Comparison of ENCODE assay signal across 1 cellular context in the genomic region with DNA sequence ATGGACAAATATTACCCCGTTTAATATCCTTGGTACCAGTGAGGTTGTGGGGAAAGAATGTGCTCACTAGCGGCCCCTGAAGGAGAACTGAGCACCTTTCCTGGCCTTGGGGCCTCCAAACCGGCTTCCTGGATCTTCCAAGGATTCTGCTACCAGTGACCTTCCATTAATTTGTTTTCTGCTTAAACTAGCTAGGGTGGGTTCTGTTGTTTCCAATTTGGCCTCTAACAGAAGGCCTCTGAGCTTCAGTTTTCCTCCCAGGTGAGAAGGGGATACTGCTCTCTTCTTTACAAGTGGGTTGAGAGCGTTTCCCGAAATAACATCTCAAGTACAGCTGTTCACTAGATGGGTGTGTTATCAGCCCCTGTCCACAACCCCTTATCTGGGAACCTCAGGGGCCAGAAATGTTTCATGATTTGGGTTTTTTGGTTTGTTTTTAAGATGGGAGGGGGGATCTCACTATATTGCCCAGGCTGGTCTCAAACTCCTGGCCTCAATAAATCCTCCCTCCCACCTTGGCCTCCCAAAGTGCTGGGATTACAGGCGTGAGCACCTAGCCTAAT.
TF ChIP-seq lines count a peak whose summit lies in the region.

No MANE protein-coding gene starts in this region.

TF ChIP-seq in K562, 482 proteins besides CTCF, POLR2A, EP300 and RAD21 (continued from another document and continues in another):
- TF ChIP-seq, protein P1, sequence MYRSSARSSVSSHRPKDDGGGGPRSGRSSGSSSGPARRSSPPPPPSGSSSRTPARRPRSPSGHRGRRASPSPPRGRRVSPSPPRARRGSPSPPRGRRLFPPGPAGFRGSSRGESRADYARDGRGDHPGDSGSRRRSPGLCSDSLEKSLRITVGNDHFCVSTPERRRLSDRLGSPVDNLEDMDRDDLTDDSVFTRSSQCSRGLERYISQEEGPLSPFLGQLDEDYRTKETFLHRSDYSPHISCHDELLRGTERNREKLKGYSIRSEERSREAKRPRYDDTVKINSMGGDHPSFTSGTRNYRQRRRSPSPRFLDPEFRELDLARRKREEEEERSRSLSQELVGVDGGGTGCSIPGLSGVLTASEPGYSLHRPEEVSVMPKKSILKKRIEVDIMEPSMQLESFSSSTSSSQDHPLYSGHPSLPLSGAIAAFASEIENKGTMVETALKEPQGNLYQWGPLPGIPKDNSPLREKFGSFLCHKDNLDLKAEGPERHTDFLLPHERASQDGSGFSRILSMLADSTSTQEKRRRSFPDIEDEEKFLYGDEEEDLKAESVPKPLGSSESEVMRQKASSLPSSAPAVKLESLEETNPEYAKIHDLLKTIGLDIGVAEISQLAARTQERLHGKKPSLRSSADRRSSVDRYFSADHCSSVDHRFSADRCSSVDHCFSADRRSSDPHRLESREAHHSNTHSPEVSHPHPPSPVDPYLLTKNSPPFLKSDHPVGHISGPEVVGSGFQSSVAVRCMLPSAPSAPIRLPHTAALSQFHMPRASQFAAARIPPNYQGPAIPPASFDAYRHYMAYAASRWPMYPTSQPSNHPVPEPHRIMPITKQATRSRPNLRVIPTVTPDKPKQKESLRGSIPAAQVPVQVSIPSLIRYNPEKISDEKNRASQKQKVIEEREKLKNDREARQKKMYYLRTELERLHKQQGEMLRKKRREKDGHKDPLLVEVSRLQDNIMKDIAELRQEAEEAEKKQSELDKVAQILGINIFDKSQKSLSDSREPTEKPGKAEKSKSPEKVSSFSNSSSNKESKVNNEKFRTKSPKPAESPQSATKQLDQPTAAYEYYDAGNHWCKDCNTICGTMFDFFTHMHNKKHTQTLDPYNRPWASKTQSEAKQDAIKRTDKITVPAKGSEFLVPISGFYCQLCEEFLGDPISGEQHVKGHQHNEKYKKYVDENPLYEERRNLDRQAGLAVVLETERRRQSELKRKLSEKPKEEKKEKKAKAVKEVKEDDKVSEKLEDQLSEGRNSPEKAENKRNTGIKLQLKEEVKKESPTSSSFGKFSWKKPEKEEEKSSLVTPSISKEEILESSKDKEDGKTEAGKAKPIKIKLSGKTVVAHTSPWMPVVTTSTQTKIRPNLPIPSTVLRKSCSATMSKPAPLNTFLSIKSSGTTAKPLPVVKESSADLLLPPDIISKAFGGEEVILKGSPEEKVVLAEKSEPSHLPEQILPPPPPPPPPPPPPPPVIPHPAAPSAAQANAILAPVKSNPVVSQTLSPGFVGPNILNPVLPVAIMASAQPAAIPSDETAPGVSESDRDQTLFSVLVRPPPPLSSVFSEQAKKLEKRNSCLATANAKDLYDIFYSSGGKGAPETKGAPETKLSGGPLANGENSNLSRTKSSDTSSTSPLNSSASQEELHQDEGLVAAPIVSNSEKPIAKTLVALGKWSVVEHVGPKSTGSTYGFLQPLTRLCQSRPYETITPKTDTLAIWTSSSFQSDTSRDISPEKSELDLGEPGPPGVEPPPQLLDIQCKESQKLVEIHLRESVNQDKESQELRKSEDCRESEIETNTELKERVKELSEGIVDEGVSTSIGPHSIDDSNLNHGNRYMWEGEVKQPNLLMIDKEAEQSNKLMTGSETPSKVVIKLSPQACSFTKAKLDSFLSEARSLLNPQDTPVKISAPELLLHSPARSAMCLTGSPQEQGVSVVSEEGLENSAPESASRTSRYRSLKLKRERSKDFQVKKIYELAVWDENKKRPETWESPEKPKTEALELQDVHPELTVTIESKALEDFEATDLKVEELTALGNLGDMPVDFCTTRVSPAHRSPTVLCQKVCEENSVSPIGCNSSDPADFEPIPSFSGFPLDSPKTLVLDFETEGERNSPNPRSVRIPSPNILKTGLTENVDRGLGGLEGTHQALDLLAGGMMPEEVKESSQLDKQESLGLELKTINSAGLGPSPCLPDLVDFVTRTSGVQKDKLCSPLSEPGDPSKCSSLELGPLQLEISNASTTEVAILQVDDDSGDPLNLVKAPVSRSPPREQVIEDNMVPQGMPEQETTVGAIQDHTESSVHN (IDR thresholded peaks at IDR 0.05; ENCODE audit: borderline replicate concordance in 1 of 2, low read depth in 1 of 2), result peak in 1 of 2 experiments; percentile 65; a peak in 2 of 4 replicates
- TF ChIP-seq ZNF24 (IDR thresholded peaks at IDR 0.05) (no peak), CCNT2 (IDR thresholded peaks at IDR 0.05; ENCODE audit: borderline replicate concordance, extremely low read depth, insufficient read length, low read depth, low read length) (peak; percentile 80), PHB2 (IDR thresholded peaks at IDR 0.05; ENCODE audit: low read depth) (peak; percentile 79), ZNF239 (CRISPR knock-in tag; IDR thresholded peaks at IDR 0.05) (peak; percentile 19; the same call in 1 of the 2 replicates), ELF4 (CRISPR knock-in tag; IDR thresholded peaks at IDR 0.05) (peak; percentile 33; the same call in 1 of the 2 replicates), RBBP5 (IDR thresholded peaks at IDR 0.05; ENCODE audit: borderline replicate concordance, insufficient read depth, low read length, poor library complexity, severe bottlenecking) (no peak), BRD9 (IDR thresholded peaks at IDR 0.05; ENCODE audit: low read depth, partially characterized antibody) (no peak)
- TF ChIP-seq, protein P2, sequence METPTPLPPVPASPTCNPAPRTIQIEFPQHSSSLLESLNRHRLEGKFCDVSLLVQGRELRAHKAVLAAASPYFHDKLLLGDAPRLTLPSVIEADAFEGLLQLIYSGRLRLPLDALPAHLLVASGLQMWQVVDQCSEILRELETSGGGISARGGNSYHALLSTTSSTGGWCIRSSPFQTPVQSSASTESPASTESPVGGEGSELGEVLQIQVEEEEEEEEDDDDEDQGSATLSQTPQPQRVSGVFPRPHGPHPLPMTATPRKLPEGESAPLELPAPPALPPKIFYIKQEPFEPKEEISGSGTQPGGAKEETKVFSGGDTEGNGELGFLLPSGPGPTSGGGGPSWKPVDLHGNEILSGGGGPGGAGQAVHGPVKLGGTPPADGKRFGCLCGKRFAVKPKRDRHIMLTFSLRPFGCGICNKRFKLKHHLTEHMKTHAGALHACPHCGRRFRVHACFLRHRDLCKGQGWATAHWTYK (CRISPR knock-in tag; IDR thresholded peaks at IDR 0.05), result 0 out of 2 replicates have a peak, but pooled peaks have one; percentile 46
- TF ChIP-seq, protein P3, sequence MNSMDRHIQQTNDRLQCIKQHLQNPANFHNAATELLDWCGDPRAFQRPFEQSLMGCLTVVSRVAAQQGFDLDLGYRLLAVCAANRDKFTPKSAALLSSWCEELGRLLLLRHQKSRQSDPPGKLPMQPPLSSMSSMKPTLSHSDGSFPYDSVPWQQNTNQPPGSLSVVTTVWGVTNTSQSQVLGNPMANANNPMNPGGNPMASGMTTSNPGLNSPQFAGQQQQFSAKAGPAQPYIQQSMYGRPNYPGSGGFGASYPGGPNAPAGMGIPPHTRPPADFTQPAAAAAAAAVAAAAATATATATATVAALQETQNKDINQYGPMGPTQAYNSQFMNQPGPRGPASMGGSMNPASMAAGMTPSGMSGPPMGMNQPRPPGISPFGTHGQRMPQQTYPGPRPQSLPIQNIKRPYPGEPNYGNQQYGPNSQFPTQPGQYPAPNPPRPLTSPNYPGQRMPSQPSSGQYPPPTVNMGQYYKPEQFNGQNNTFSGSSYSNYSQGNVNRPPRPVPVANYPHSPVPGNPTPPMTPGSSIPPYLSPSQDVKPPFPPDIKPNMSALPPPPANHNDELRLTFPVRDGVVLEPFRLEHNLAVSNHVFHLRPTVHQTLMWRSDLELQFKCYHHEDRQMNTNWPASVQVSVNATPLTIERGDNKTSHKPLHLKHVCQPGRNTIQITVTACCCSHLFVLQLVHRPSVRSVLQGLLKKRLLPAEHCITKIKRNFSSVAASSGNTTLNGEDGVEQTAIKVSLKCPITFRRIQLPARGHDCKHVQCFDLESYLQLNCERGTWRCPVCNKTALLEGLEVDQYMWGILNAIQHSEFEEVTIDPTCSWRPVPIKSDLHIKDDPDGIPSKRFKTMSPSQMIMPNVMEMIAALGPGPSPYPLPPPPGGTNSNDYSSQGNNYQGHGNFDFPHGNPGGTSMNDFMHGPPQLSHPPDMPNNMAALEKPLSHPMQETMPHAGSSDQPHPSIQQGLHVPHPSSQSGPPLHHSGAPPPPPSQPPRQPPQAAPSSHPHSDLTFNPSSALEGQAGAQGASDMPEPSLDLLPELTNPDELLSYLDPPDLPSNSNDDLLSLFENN (IDR thresholded peaks at IDR 0.05; ENCODE audit: low read depth in 2 of 2, low read length in 2 of 2), result peak in 1 of 2 experiments; percentile 77; a peak in 2 of 4 replicates
- TF ChIP-seq, protein P4, sequence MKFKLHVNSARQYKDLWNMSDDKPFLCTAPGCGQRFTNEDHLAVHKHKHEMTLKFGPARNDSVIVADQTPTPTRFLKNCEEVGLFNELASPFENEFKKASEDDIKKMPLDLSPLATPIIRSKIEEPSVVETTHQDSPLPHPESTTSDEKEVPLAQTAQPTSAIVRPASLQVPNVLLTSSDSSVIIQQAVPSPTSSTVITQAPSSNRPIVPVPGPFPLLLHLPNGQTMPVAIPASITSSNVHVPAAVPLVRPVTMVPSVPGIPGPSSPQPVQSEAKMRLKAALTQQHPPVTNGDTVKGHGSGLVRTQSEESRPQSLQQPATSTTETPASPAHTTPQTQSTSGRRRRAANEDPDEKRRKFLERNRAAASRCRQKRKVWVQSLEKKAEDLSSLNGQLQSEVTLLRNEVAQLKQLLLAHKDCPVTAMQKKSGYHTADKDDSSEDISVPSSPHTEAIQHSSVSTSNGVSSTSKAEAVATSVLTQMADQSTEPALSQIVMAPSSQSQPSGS (CRISPR knock-in tag; IDR thresholded peaks at IDR 0.05), result no peak
- TF ChIP-seq, protein P5, sequence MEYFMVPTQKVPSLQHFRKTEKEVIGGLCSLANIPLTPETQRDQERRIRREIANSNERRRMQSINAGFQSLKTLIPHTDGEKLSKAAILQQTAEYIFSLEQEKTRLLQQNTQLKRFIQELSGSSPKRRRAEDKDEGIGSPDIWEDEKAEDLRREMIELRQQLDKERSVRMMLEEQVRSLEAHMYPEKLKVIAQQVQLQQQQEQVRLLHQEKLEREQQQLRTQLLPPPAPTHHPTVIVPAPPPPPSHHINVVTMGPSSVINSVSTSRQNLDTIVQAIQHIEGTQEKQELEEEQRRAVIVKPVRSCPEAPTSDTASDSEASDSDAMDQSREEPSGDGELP (CRISPR knock-in tag; IDR thresholded peaks at IDR 0.05; ENCODE audit: borderline replicate concordance), result peak; percentile 95
- TF ChIP-seq, protein P6, sequence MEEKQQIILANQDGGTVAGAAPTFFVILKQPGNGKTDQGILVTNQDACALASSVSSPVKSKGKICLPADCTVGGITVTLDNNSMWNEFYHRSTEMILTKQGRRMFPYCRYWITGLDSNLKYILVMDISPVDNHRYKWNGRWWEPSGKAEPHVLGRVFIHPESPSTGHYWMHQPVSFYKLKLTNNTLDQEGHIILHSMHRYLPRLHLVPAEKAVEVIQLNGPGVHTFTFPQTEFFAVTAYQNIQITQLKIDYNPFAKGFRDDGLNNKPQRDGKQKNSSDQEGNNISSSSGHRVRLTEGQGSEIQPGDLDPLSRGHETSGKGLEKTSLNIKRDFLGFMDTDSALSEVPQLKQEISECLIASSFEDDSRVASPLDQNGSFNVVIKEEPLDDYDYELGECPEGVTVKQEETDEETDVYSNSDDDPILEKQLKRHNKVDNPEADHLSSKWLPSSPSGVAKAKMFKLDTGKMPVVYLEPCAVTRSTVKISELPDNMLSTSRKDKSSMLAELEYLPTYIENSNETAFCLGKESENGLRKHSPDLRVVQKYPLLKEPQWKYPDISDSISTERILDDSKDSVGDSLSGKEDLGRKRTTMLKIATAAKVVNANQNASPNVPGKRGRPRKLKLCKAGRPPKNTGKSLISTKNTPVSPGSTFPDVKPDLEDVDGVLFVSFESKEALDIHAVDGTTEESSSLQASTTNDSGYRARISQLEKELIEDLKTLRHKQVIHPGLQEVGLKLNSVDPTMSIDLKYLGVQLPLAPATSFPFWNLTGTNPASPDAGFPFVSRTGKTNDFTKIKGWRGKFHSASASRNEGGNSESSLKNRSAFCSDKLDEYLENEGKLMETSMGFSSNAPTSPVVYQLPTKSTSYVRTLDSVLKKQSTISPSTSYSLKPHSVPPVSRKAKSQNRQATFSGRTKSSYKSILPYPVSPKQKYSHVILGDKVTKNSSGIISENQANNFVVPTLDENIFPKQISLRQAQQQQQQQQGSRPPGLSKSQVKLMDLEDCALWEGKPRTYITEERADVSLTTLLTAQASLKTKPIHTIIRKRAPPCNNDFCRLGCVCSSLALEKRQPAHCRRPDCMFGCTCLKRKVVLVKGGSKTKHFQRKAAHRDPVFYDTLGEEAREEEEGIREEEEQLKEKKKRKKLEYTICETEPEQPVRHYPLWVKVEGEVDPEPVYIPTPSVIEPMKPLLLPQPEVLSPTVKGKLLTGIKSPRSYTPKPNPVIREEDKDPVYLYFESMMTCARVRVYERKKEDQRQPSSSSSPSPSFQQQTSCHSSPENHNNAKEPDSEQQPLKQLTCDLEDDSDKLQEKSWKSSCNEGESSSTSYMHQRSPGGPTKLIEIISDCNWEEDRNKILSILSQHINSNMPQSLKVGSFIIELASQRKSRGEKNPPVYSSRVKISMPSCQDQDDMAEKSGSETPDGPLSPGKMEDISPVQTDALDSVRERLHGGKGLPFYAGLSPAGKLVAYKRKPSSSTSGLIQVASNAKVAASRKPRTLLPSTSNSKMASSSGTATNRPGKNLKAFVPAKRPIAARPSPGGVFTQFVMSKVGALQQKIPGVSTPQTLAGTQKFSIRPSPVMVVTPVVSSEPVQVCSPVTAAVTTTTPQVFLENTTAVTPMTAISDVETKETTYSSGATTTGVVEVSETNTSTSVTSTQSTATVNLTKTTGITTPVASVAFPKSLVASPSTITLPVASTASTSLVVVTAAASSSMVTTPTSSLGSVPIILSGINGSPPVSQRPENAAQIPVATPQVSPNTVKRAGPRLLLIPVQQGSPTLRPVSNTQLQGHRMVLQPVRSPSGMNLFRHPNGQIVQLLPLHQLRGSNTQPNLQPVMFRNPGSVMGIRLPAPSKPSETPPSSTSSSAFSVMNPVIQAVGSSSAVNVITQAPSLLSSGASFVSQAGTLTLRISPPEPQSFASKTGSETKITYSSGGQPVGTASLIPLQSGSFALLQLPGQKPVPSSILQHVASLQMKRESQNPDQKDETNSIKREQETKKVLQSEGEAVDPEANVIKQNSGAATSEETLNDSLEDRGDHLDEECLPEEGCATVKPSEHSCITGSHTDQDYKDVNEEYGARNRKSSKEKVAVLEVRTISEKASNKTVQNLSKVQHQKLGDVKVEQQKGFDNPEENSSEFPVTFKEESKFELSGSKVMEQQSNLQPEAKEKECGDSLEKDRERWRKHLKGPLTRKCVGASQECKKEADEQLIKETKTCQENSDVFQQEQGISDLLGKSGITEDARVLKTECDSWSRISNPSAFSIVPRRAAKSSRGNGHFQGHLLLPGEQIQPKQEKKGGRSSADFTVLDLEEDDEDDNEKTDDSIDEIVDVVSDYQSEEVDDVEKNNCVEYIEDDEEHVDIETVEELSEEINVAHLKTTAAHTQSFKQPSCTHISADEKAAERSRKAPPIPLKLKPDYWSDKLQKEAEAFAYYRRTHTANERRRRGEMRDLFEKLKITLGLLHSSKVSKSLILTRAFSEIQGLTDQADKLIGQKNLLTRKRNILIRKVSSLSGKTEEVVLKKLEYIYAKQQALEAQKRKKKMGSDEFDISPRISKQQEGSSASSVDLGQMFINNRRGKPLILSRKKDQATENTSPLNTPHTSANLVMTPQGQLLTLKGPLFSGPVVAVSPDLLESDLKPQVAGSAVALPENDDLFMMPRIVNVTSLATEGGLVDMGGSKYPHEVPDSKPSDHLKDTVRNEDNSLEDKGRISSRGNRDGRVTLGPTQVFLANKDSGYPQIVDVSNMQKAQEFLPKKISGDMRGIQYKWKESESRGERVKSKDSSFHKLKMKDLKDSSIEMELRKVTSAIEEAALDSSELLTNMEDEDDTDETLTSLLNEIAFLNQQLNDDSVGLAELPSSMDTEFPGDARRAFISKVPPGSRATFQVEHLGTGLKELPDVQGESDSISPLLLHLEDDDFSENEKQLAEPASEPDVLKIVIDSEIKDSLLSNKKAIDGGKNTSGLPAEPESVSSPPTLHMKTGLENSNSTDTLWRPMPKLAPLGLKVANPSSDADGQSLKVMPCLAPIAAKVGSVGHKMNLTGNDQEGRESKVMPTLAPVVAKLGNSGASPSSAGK (IDR thresholded peaks at IDR 0.05), result no peak; the same call in 1 of the 2 replicates
